In the genomic region with DNA sequence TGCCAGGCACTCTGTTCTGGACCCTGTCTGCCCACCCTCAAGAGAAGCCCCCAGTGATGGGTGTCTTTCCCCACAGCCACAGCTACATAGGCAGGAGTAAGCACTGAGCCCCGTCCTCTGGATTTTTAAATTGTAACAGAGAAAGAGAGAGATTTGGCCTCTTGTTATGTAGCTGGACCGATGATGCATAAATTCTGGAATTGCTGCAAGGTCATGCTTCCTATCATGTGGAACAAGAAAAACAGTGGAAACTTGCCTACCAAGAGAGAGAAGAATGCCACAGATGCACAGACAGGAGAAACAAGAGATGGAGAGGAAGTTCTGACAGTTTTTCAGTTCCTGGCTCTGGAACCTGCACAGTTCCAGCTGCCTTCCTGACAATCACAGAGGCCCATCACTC, we compare ENCODE assay signal across 18 cellular contexts.
DNase-seq lines count a peak whose midpoint lies in the region; ATAC-seq, FAIRE-seq and TF ChIP-seq lines count a peak whose summit lies in the region.
"Had no signal": no experiment of that assay in that cellular context is flagged by ENCODE, and none has a peak within 500 bp of the region (broad histone marks: within the 10 kb centered on the region; RNA-seq: fewer than 3 reads in every experiment).

No MANE protein-coding gene starts in this region.

- peak in 1 of 2 donors; percentile 52 for TF ChIP-seq EP300 in tibial nerve (IDR thresholded peaks at IDR 0.05)

- H3K4me1 ChIP-seq in thoracic aorta (ENCODE audit: control insufficient read depth in 1 of 2, low read depth in 2 of 2) = peaks cover 4 to 9% of the 10 kb centered on the region in 2 donors
- peaks cover 0 to 9% (median 0%) of the 10 kb centered on the region in 4 donors for H3K4me1 ChIP-seq in tibial nerve
- H3K4me1 ChIP-seq: Caco-2, sigmoid colon, stomach had no signal

- H3K27ac ChIP-seq in thoracic aorta (peak overlapping the region; percentile 58 to 66), tibial nerve (peak overlapping the region in 1 of 4 donors; percentile 45)
- H3K27ac ChIP-seq: sigmoid colon, stomach had no signal

- no peaks in the 10 kb centered on the region for H3K27me3 ChIP-seq in kidney epithelial cell (ENCODE audit: control insufficient read depth, insufficient read depth, low read length)
- no peaks in the 10 kb centered on the region for H3K27me3 ChIP-seq in thoracic aorta (replicated peaks; ENCODE audit: insufficient read depth)
- H3K27me3 ChIP-seq in tibial nerve = no peaks in the 10 kb centered on the region
- H3K27me3 ChIP-seq: adrenal gland, heart right ventricle, sigmoid colon, stomach had no signal

- FAIRE-seq in frontal cortex (lab: Jason Lieb, UNC) = no peak

- no peaks in the 10 kb centered on the region for H3K36me3 ChIP-seq in kidney epithelial cell (ENCODE audit: control insufficient read depth, insufficient read depth, low read length)
- H3K36me3 ChIP-seq in thoracic aorta = no peaks in the 10 kb centered on the region
- no peaks in the 10 kb centered on the region for H3K36me3 ChIP-seq in tibial nerve
- H3K36me3 ChIP-seq: adrenal gland, heart right ventricle, sigmoid colon, stomach had no signal

- in situ Hi-C loops in astrocyte of the spinal cord (cut with HindIII; ENCODE audit: low sequenced_read_pairs) = no loop called here

- ATAC-seq in thoracic aorta (ENCODE audit: insufficient number of reproducible peaks, low FRiP score, low read depth) (peak; percentile 69), GM18907 (IDR thresholded peaks at IDR 0.05; ENCODE audit: unreplicated experiment) (no peak)
- ATAC-seq: activated CD4-positive, CD25-positive, alpha-beta regulatory T cell treated with anti-CD3 and anti-CD28 coated beads, Interleukin-2, amount 50 U/mL, for 24 hours; left colon; naive thymus-derived CD8-positive, alpha-beta T cell had no signal

- H3K9me3 ChIP-seq in thoracic aorta (no peaks in the 10 kb centered on the region), tibial nerve (no peaks in the 10 kb centered on the region)
- H3K9me3 ChIP-seq: adrenal gland, Caco-2, sigmoid colon, stomach had no signal

- no peak for TF ChIP-seq CTCF in astrocyte of the spinal cord (IDR thresholded peaks at IDR 0.05; ENCODE audit: low read depth, low read length)
- TF ChIP-seq CTCF in kidney epithelial cell (IDR thresholded peaks at IDR 0.05; ENCODE audit: insufficient read depth, low read length, poor library complexity, severe bottlenecking) = no peak
- no peak for TF ChIP-seq CTCF in thoracic aorta (IDR thresholded peaks at IDR 0.05)
- TF ChIP-seq CTCF in tibial nerve (IDR thresholded peaks at IDR 0.05) = no peak

- TF ChIP-seq POLR2A in tibial nerve (IDR thresholded peaks at IDR 0.05) = no peak

- H3K4me3 ChIP-seq in astrocyte of the spinal cord (ENCODE audit: low read depth, low read length) (no peak overlapping the region), kidney epithelial cell (ENCODE audit: low read depth, low read length) (no peak overlapping the region), thoracic aorta (peak overlapping the region; percentile 9), tibial nerve (no peak overlapping the region)
- H3K4me3 ChIP-seq: adrenal gland, heart right ventricle, sigmoid colon, stomach had no signal

- peak; percentile 36 for DNase-seq in GM04503 (ENCODE audit: low read depth)
- peak; percentile 61 for DNase-seq in astrocyte of the spinal cord (ENCODE audit: low read depth, low spot score)
- peak; percentile 92 for DNase-seq in kidney epithelial cell (ENCODE audit: low read depth)
- no peak for DNase-seq in thoracic aorta (ENCODE audit: low spot score)
- no peak for DNase-seq in frontal cortex (ENCODE audit: low spot score in 2 of 2)
- DNase-seq in tibial nerve (ENCODE audit: low spot score in 2 of 2) = no peak
- DNase-seq: activated T-cell treated with anti-CD3 and anti-CD28 coated beads, Interleukin-2, amount 50 U/mL, for 1 hour; Caco-2; effector CD4-positive, alpha-beta T cell; heart right ventricle; left colon; naive thymus-derived CD8-positive, alpha-beta T cell; sigmoid colon; stomach; T-helper 1 cell had no signal

- 30 to 47% methylated on average over 2 of the region's 2 CpGs for WGBS in tibial nerve, 2 donors

Comparison
In these comparisons a context has a peak if more than half of its experiments do, and no peak if none do; other contexts are left out.
1. DNase-seq: peak in GM04503 (single experiment), astrocyte of the spinal cord (single experiment) and kidney epithelial cell (single experiment); none in thoracic aorta (single experiment), frontal cortex (0 of 2) and tibial nerve (0 of 2).